Comparison of ENCODE assay signal across 12 cellular contexts in genomic region chr18:41982942-41983660, GRCh38. TPM values are rescaled to one million over a fixed set of nuclear protein-coding genes. Genes with fewer than 3 reads are reported as not detected.
DNase-seq lines count a peak whose midpoint lies in the region; ATAC-seq, FAIRE-seq and TF ChIP-seq lines count a peak whose summit lies in the region.
"Had no signal": no experiment of that assay in that cellular context is flagged by ENCODE, and none has a peak within 500 bp of the region (broad histone marks: within the 10 kb centered on the region; RNA-seq: fewer than 3 reads in every experiment).

No MANE protein-coding gene starts in this region.

- H3K9me3 Mint-ChIP-seq in activated CD8-positive, alpha-beta T cell treated with anti-CD3 and anti-CD28 coated beads for 36 hours = no peaks in the 10 kb centered on the region

- H3K4me1 ChIP-seq in ovary (ENCODE audit: insufficient read depth) = no peaks in the 10 kb centered on the region

- H3K4me3 Mint-ChIP-seq in activated CD8-positive, alpha-beta T cell treated with anti-CD3 and anti-CD28 coated beads for 36 hours = peak overlapping the region; percentile 19

- TF ChIP-seq EP300 in ovary (IDR thresholded peaks at IDR 0.05) = no peak

- no peaks in the 10 kb centered on the region for H3K36me3 ChIP-seq in ovary

- H3K27me3 Mint-ChIP-seq in activated CD8-positive, alpha-beta T cell treated with anti-CD3 and anti-CD28 coated beads for 36 hours = no peaks in the 10 kb centered on the region

- no peaks in the 10 kb centered on the region for H3K9me3 ChIP-seq in ovary

- H3K27ac ChIP-seq in ovary = no peak overlapping the region

- H3K27me3 ChIP-seq in ovary = no peaks in the 10 kb centered on the region

- no peak for TF ChIP-seq CTCF in activated CD8-positive, alpha-beta T cell treated with anti-CD3 and anti-CD28 coated beads for 36 hours (IDR thresholded peaks at IDR 0.05)
- no peak for TF ChIP-seq CTCF in ovary (IDR thresholded peaks at IDR 0.05)

- H3K4me3 ChIP-seq in ovary = no peak overlapping the region

- intact Hi-C loops in activated CD8-positive, alpha-beta T cell treated with anti-CD3 and anti-CD28 coated beads for 36 hours (cut with micrococcal nuclease) = loop anchor here (5.0 kb wide), 1 partner anchor 44 kb away; no protein-coding TSS in a partner anchor
- intact Hi-C loops in ovary (cut with DNase I) = no loop called here

- peak; percentile 60 for FAIRE-seq in GM12892 (lab: Jason Lieb, UNC)

- DNase-seq in GM12892 (ENCODE audit: insufficient read length) (no peak), DMS79 treated with DMSO at 0.1 percent for 48 hours (lab: John Stamatoyannopoulos, UW) (no peak), AG20443 (ENCODE audit: low spot score) (no peak), ovary (no peak), germinal center (ENCODE audit: low spot score) (no peak)
- DNase-seq in activated CD8-positive, alpha-beta T cell treated with anti-CD3 and anti-CD28 coated beads for 36 hours = no peak
- DNase-seq: activated CD4-positive, alpha-beta T cell treated with anti-CD3 and anti-CD28 coated beads for 4 hours; DMS153; NCI-H82 had no signal

- peaks cover 52% of the 10 kb centered on the region for H3K4me1 Mint-ChIP-seq in activated CD8-positive, alpha-beta T cell treated with anti-CD3 and anti-CD28 coated beads for 36 hours (ENCODE audit: low read depth)

- peak overlapping the region; percentile 85 for H3K27ac Mint-ChIP-seq in activated CD8-positive, alpha-beta T cell treated with anti-CD3 and anti-CD28 coated beads for 36 hours

- CTCF ChIA-PET in activated CD8-positive, alpha-beta T cell treated with anti-CD3 and anti-CD28 coated beads for 36 hours (lab: Charles Lee) = interaction anchor here (1.3 to 2.2 kb wide), 3 partner anchors 13 to 45 kb away, joined by 3 to 9 read pairs (median 8); no protein-coding TSS in a partner anchor

- POLR2A ChIA-PET in activated CD8-positive, alpha-beta T cell treated with anti-CD3 and anti-CD28 coated beads for 36 hours (lab: Charles Lee) = interaction anchor here (0.6 to 1.3 kb wide), 2 partner anchors 8 to 21 kb away, joined by 3 to 4 read pairs; no protein-coding TSS in a partner anchor

- TF ChIP-seq POLR2A in GM12892 (IDR thresholded peaks at IDR 0.05; ENCODE audit: low read depth, low read length) (no peak), ovary (IDR thresholded peaks at IDR 0.05) (no peak)

- ATAC-seq in GM19452 (IDR thresholded peaks at IDR 0.05; ENCODE audit: unreplicated experiment) = peak; percentile 98
- ATAC-seq in HG03060 (IDR thresholded peaks at IDR 0.05; ENCODE audit: low read depth, unreplicated experiment) = peak; percentile 90
- peak; percentile 95 for ATAC-seq in activated CD8-positive, alpha-beta T cell treated with anti-CD3 and anti-CD28 coated beads for 36 hours
- ATAC-seq: sciatic nerve had no signal

- 91 to 96% (median 92%) methylated on average over 2 of the region's 2 CpGs for WGBS in ovary, 3 donors

- peaks cover 23% of the 10 kb centered on the region for H3K36me3 Mint-ChIP-seq in activated CD8-positive, alpha-beta T cell treated with anti-CD3 and anti-CD28 coated beads for 36 hours (ENCODE audit: low read depth)

RNA-seq across cellular contexts. Expression of gene PIK3C3, which starts 28.1 kb away (rescaled TPM):
- polyA plus RNA-seq in GM12892 (2012; ENCODE audit: missing spikeins) = 33.7 TPM
- total RNA-seq in activated CD8-positive, alpha-beta T cell treated with anti-CD3 and anti-CD28 coated beads for 36 hours = 10 to 100 TPM; 52.6 to 62.1 TPM
- 10 to 100 TPM; 42.5 to 60.3 (median 51.0) TPM for total RNA-seq in ovary
- 10 to 100 TPM; 24.4 to 29.3 TPM for polyA plus RNA-seq in ovary
